ENCODE assay signal across 26 cellular contexts in genomic region chr20:11436113-11436890, GRCh38.
"Had no signal": no experiment of that assay in that cellular context is flagged by ENCODE, and none has a peak within 500 bp of the region (broad histone marks: within the 10 kb centered on the region; RNA-seq: fewer than 3 reads in every experiment).

No MANE protein-coding gene starts in this region.

- DNase-seq: activated CD4-positive, alpha-beta T cell treated with anti-CD3 and anti-CD28 coated beads, Interleukin-2, amount 50 U/mL, for 1 hour; activated CD4-positive, CD25-positive, alpha-beta regulatory T cell treated with anti-CD3 and anti-CD28 coated beads, Interleukin-2, amount 50 U/mL, for 72 hours; activated CD8-positive, alpha-beta memory T cell treated with anti-CD3 and anti-CD28 coated beads, Interleukin-2, amount 50 U/mL, for 48 hours; activated effector memory CD4-positive, alpha-beta T cell treated with Interleukin-2 at 50 U/mL for 16 hours; activated naive CD4-positive, alpha-beta T cell treated with anti-CD3 and anti-CD28 coated beads, Interleukin-2, amount 10 ng/mL, durations not matched to agents 7 days and 5 days; activated naive CD8-positive, alpha-beta T cell treated with anti-CD3 and anti-CD28 coated beads, Interleukin-2, amount 50 U/mL, for 24 hours; activated T-cell treated with anti-CD3 and anti-CD28 coated beads, Interleukin-2, amount 50 U/mL, for 48 hours; aorta; brain microvascular endothelial cell; central memory CD4-positive, alpha-beta T cell; endodermal cell; gastrocnemius medialis; heart left ventricle; kidney glomerular epithelial cell; mesenchymal stem cell; mucosa of descending colon; naive B cell; psoas muscle; right cardiac atrium; stimulated activated naive CD8-positive, alpha-beta T cell treated with anti-CD3 and anti-CD28 coated beads, Interleukin-15, Interleukin-2, amounts not matched to agents 100 U/mL and 50 U/mL, for 24 hours; substantia nigra; T-helper 9 cell; tibial artery; uterus had no signal

- H3K9me3 ChIP-seq: gastrocnemius medialis, mucosa of descending colon, psoas muscle, tibial artery, uterus had no signal

- H3K36me3 Mint-ChIP-seq: activated naive CD4-positive, alpha-beta T cell treated with anti-CD3 and anti-CD28 coated beads, Interleukin-2, amount 10 ng/mL, durations not matched to agents 7 days and 5 days had no signal

- H3K27me3 Mint-ChIP-seq: activated naive CD4-positive, alpha-beta T cell treated with anti-CD3 and anti-CD28 coated beads, Interleukin-2, amount 10 ng/mL, durations not matched to agents 7 days and 5 days; activated naive CD8-positive, alpha-beta T cell treated with anti-CD3 and anti-CD28 coated beads, Interleukin-2, amount 50 U/mL, for 24 hours; naive B cell had no signal

- H3K27ac Mint-ChIP-seq: activated naive CD4-positive, alpha-beta T cell treated with anti-CD3 and anti-CD28 coated beads, Interleukin-2, amount 10 ng/mL, durations not matched to agents 7 days and 5 days; activated naive CD8-positive, alpha-beta T cell treated with anti-CD3 and anti-CD28 coated beads, Interleukin-2, amount 50 U/mL, for 24 hours; endodermal cell; naive B cell had no signal

- ATAC-seq: activated naive CD8-positive, alpha-beta T cell treated with anti-CD3 and anti-CD28 coated beads, Interleukin-2, amount 50 U/mL, for 24 hours; gastrocnemius medialis; heart left ventricle; mucosa of descending colon; psoas muscle; right cardiac atrium; stimulated activated naive CD8-positive, alpha-beta T cell treated with anti-CD3 and anti-CD28 coated beads, Interleukin-15, Interleukin-2, amounts not matched to agents 100 U/mL and 50 U/mL, for 24 hours had no signal

- H3K27ac ChIP-seq: brain microvascular endothelial cell, gastrocnemius medialis, heart left ventricle, psoas muscle, tibial artery, uterus, VCaP had no signal

- H3K4me1 ChIP-seq: heart left ventricle, psoas muscle, tibial artery, uterus had no signal

- H3K4me1 Mint-ChIP-seq: activated naive CD4-positive, alpha-beta T cell treated with anti-CD3 and anti-CD28 coated beads, Interleukin-2, amount 10 ng/mL, durations not matched to agents 7 days and 5 days; activated naive CD8-positive, alpha-beta T cell treated with anti-CD3 and anti-CD28 coated beads, Interleukin-2, amount 50 U/mL, for 24 hours; endodermal cell; naive B cell had no signal

- H3K36me3 ChIP-seq: brain microvascular endothelial cell, gastrocnemius medialis, heart left ventricle, tibial artery, uterus had no signal

- H3K4me3 Mint-ChIP-seq: activated naive CD4-positive, alpha-beta T cell treated with anti-CD3 and anti-CD28 coated beads, Interleukin-2, amount 10 ng/mL, durations not matched to agents 7 days and 5 days; activated naive CD8-positive, alpha-beta T cell treated with anti-CD3 and anti-CD28 coated beads, Interleukin-2, amount 50 U/mL, for 24 hours; endodermal cell; naive B cell; neural crest cell had no signal

- H3K4me3 ChIP-seq: gastrocnemius medialis, heart left ventricle, mucosa of descending colon, psoas muscle, tibial artery, uterus had no signal

- H3K27me3 ChIP-seq: brain microvascular endothelial cell, gastrocnemius medialis, heart left ventricle, tibial artery, uterus had no signal
